Comparison of ENCODE assay signal across 17 cellular contexts in the genomic region with DNA sequence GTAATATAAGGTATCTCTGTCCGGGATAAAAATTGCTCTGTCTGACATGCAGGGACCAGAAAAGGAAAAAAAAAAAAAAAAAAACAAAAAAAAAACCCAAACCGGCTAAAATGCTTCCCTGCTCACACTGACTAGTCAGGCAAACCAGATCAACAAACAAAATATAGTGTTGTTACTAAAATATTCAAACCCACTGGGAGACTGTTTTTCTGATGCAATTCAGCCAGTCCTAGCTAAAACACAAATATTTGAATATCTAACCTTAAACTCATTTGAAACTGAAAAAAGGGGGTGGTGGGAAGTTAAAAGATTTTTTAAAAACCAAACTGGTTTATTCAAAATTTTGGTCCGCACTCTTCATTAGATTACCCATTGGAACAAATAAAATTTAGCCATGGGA.
DNase-seq lines count a peak whose midpoint lies in the region; ATAC-seq and TF ChIP-seq lines count a peak whose summit lies in the region.
"Had no signal": no experiment of that assay in that cellular context is flagged by ENCODE, and none has a peak within 500 bp of the region (broad histone marks: within the 10 kb centered on the region; RNA-seq: fewer than 3 reads in every experiment).

No MANE protein-coding gene starts in this region.

- H3K9ac ChIP-seq in HUES6 (ENCODE audit: low read length), result no peak overlapping the region
- H3K9ac ChIP-seq: BLaER1 had no signal

- no peak overlapping the region for H3K4me3 ChIP-seq in AG10803 (ENCODE audit: low read length)
- H3K4me3 ChIP-seq in HUES6 (ENCODE audit: low read depth, low read length), result no peak overlapping the region
- H3K4me3 ChIP-seq: A549, BLaER1, K562 had no signal

- no peak for ATAC-seq in HG03108 (IDR thresholded peaks at IDR 0.05; ENCODE audit: unreplicated experiment)
- ATAC-seq: A549, K562 had no signal

- peaks cover 17% of the 10 kb centered on the region; the same call in 1 of the 2 replicates for H3K4me1 ChIP-seq in HUES6 (ENCODE audit: control insufficient read depth, insufficient read depth, low read length)
- H3K4me1 ChIP-seq: A549 had no signal

- no peaks in the 10 kb centered on the region; the same call in 1 of the 2 replicates for H3K9me3 ChIP-seq in HUES6 (ENCODE audit: control insufficient read depth, insufficient read depth, low read depth, low read length)
- H3K9me3 ChIP-seq: A549 had no signal

- H3K36me3 ChIP-seq in HUES6 (ENCODE audit: control insufficient read depth, insufficient read depth, low read length), result no peaks in the 10 kb centered on the region
- H3K36me3 ChIP-seq: BLaER1 had no signal

- DNase-seq in AG10803 (ENCODE audit: low read depth) (peak; percentile 34), fibroblast of peridontal ligament (ENCODE audit: extremely low read depth) (peak; percentile 47), superior temporal gyrus (ENCODE audit: extremely low spot score) (no peak), HPDE6-E6E7 (ENCODE audit: extremely low spot score) (no peak), NCI-H526 treated with DMSO at 0.1 percent for 48 hours (lab: John Stamatoyannopoulos, UW) (no peak)
- DNase-seq: CD4-positive, alpha-beta memory T cell; DMS153; DMS79; GDM1; HCEC 1CT had no signal

- H3K27ac ChIP-seq in HUES6 (ENCODE audit: low read depth, low read length), result 0 out of 2 replicates have a peak overlapping the region, but pooled peaks have one; percentile 38
- H3K27ac ChIP-seq in VCaP, result peak overlapping the region; percentile 71
- H3K27ac ChIP-seq: 22Rv1, A549, BLaER1 had no signal

- H3K27me3 ChIP-seq in HUES6 (ENCODE audit: control insufficient read depth, insufficient read depth, low read length), result no peaks in the 10 kb centered on the region
- H3K27me3 ChIP-seq: BLaER1 had no signal

- TF ChIP-seq CTCF in AG10803 (conservative IDR thresholded peaks at IDR 0.05; ENCODE audit: low read length), result no peak
- TF ChIP-seq CTCF in VCaP (conservative IDR thresholded peaks at IDR 0.05), result no peak

Comparison
In these comparisons a context has a peak if more than half of its experiments do, and no peak if none do; other contexts are left out.
1. DNase-seq: peak in AG10803 (single experiment) and fibroblast of peridontal ligament (single experiment); none in superior temporal gyrus (single experiment), HPDE6-E6E7 (single experiment) and NCI-H526 treated with DMSO at 0.1 percent for 48 hours (single experiment).